Comparison of ENCODE assay signal across 8 cellular contexts in the genomic region with DNA sequence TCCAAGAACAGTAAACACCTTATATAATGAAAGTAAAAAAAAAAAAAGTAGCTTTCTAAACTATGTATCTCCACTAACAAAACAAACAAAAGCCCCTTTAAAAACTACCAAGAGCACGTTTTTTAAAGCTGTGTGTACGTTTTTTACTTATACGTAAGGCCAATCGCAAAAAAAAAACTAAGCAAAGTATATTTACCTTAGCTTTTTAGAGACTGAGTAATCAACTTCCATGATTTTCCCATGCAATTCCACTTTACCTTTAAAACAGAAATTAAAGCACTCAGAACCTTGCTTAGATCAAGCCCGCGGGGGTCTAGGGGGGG. TPM values are rescaled to one million over a fixed set of nuclear protein-coding genes. Genes with fewer than 3 reads are reported as not detected.
A peak's percentile ranks its signal among the peaks of the same experiment; 100 is the strongest.
DNase-seq lines count a peak whose midpoint lies in the region; ATAC-seq, FAIRE-seq and TF ChIP-seq lines count a peak whose summit lies in the region.

No MANE protein-coding gene starts in this region.

- in situ Hi-C loops in GM13977 (cut with MboI; ENCODE audit: low pct_unique_long_range_greater_than_20kb, low sequenced_read_pairs, unreplicated experiment), result no loop called here

- WGBS in HUES64, result 0% methylated on average over 6 of the region's 6 CpGs

- FAIRE-seq in bronchial epithelial cell (lab: Jason Lieb, UNC), result no peak

- peak overlapping the region; percentile 97 for H3K9ac ChIP-seq in HUES64 (ENCODE audit: low read depth, low read length)
- H3K9ac ChIP-seq in muscle layer of colon (ENCODE audit: low read length), result no peak overlapping the region

- TF ChIP-seq CTCF in AG04450 (IDR thresholded peaks at IDR 0.05; ENCODE audit: low read depth, low read length) (no peak), bronchial epithelial cell (IDR thresholded peaks at IDR 0.05; ENCODE audit: insufficient read depth, low read length, severe bottlenecking) (no peak), GM13977 (IDR thresholded peaks at IDR 0.05; ENCODE audit: extremely low read depth, insufficient read depth, missing control alignments) (no peak)

- peak overlapping the region; percentile 95 for H3K4me3 ChIP-seq in AG04450 (ENCODE audit: low read depth, low read length)
- peak overlapping the region; percentile 95 for H3K4me3 ChIP-seq in HUES64 (ENCODE audit: low read length)
- H3K4me3 ChIP-seq in bronchial epithelial cell (ENCODE audit: low read depth, low read length), result peak overlapping the region; percentile 85
- H3K4me3 ChIP-seq in muscle layer of colon (ENCODE audit: low read depth in 1 of 2, low read length in 2 of 2), result peak overlapping the region; percentile 47 to 56

- H3K9me3 ChIP-seq in AG04450 (ENCODE audit: control insufficient read depth, insufficient read depth, low read length), result peaks cover 4% of the 10 kb centered on the region; the same call in 1 of the 2 replicates
- peaks cover 7% of the 10 kb centered on the region for H3K9me3 ChIP-seq in HUES64 (ENCODE audit: insufficient read depth, low read depth, low read length)
- no peaks in the 10 kb centered on the region for H3K9me3 ChIP-seq in muscle layer of colon (ENCODE audit: low read length)

- no peak for ATAC-seq in HG03159 (IDR thresholded peaks at IDR 0.05; ENCODE audit: unreplicated experiment)
- ATAC-seq in GM18907 (IDR thresholded peaks at IDR 0.05; ENCODE audit: unreplicated experiment), result no peak

- POLR2A ChIA-PET in AG04450 (lab: Yijun Ruan, JAX), result interaction anchor here (0.6 to 1.8 kb wide), 8 partner anchors 27 to 946 kb away, joined by 3 to 4 read pairs (median 4); no protein-coding TSS in a partner anchor

- CTCF ChIA-PET in AG04450 (lab: Charles Lee), result interaction anchor here (0.9 to 4.6 kb wide), 6 partner anchors 10 to 163 kb away, joined by 3 to 48 read pairs (median 6); no protein-coding TSS in a partner anchor

- peaks cover 12% of the 10 kb centered on the region for H3K36me3 ChIP-seq in HUES64 (ENCODE audit: insufficient read depth, low read length)
- H3K36me3 ChIP-seq in bronchial epithelial cell (ENCODE audit: control insufficient read depth, insufficient read depth, low read length), result peaks cover 1% of the 10 kb centered on the region
- no peaks in the 10 kb centered on the region for H3K36me3 ChIP-seq in muscle layer of colon (ENCODE audit: insufficient read depth, low read length)

- H3K27me3 ChIP-seq in AG04450 (ENCODE audit: control insufficient read depth, insufficient read depth, low read length) (no peaks in the 10 kb centered on the region), HUES64 (ENCODE audit: insufficient read depth, low read length) (no peaks in the 10 kb centered on the region), bronchial epithelial cell (ENCODE audit: control insufficient read depth, insufficient read depth, low read length) (no peaks in the 10 kb centered on the region), muscle layer of colon (ENCODE audit: control insufficient read depth in 1 of 2, insufficient read depth in 2 of 2, low read length in 2 of 2) (peaks cover 43 to 76% of the 10 kb centered on the region in 2 donors)

- DNase-seq in AG04450 (ENCODE audit: low read depth, low spot score), result no peak
- no peak for DNase-seq in bronchial epithelial cell (ENCODE audit: low read depth)
- no peak for DNase-seq in HUDEP-2 (lab: John Stamatoyannopoulos, UW; ENCODE audit: unreplicated experiment in 76 of 76)
- DNase-seq in GM13977 (ENCODE audit: low spot score), result no peak

- peak overlapping the region; percentile 78 for H3K27ac ChIP-seq in AG04450 (ENCODE audit: low read depth, low read length)
- H3K27ac ChIP-seq in HUES64 (ENCODE audit: low read depth, low read length), result peak overlapping the region; percentile 95
- H3K27ac ChIP-seq in muscle layer of colon (ENCODE audit: low read depth, low read length), result no peak overlapping the region

- H3K4me1 ChIP-seq in HUES64 (ENCODE audit: insufficient read depth, low read length) (peaks cover 52% of the 10 kb centered on the region), muscle layer of colon (ENCODE audit: insufficient read depth, low read length) (peaks cover 7% of the 10 kb centered on the region)

RNA-seq across cellular contexts. Expression of a gene that starts 1.9 kb away (rescaled TPM):
- polyA plus RNA-seq in AG04450 (2011; rRNA removed), result 9.9 and 25.2 TPM in 2 replicates
- 29.1 and 40.9 TPM in 2 replicates for polyA minus RNA-seq in AG04450 (2011; rRNA and poly(A)+ RNA removed)
- polyA plus RNA-seq in HUES64 (2013, experiment 1 of 2), result 87.0 TPM
- 107 TPM for polyA plus RNA-seq in HUES64 (2013, experiment 2 of 2)
- total RNA-seq in bronchial epithelial cell, result 32.6 and 37.1 TPM in 2 replicates
